In the genomic region with DNA sequence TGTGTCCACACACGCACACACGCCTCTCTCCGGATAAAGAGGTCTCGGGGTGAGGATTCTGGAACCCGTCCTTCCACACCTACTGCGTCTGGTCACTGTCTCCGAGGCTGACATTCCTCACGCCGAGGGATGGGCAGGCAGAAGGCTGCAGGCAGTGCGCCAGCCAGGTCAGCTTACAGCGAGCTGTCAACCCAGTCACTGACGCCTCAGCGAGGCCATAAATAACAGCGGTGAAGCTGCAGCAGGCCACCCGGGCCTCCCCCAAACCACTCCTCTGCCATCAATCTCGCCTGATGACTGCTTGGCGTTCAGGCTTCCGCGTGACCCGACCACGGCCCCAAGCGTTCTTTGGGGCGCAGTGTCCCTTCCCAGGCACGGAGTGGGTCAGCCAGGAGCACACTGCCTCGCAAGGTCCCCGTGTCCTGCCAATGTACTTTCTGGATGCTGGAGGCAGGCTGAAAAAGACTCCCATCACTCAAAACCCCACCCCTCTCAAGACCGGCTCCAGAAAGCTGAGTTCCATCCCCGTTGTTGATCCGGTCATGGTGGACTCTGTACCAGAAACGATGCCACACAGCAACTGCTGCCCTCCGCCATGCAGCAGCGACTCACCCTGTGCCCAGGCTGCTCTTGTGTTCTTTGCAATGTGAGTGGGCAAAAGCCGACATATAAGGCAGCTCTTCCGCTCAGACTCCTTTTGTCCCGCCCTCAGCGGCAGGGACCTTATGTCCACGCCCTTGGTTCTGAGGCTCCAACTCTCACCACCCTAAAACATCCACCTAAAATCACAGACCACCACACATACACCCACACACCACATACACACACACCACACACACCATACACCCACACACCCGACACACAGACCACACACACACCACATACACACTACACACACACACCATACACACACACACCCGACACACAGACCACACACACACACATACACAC, we compare ENCODE assay signal across 8 cellular contexts. TPM values are rescaled to one million over a fixed set of nuclear protein-coding genes. Genes with fewer than 3 reads are reported as not detected.
DNase-seq lines count a peak whose midpoint lies in the region; ATAC-seq, FAIRE-seq and TF ChIP-seq lines count a peak whose summit lies in the region.

No MANE protein-coding gene starts in this region.

- ATAC-seq in HG02759 (IDR thresholded peaks at IDR 0.05; ENCODE audit: unreplicated experiment) (peak; percentile 77), heart right ventricle (peak; percentile 85 to 95 (median 91)), HG02642 (IDR thresholded peaks at IDR 0.05; ENCODE audit: poor library complexity, unreplicated experiment) (no peak)

- FAIRE-seq in small intestine (lab: Jason Lieb, UNC): no peak

- intact Hi-C loops in Calu3 (cut with micrococcal nuclease; ENCODE audit: unreplicated experiment): loop anchor here (2.0 to 5.0 kb wide), 4 partner anchors 185 to 482 kb away; no protein-coding TSS in a partner anchor
- intact Hi-C loops in activated CD4-positive, alpha-beta memory T cell treated with anti-CD3 and anti-CD28 coated beads for 36 hours (cut with micrococcal nuclease): loop anchor here (5.0 kb wide), 1 partner anchor 362 kb away; no protein-coding TSS in a partner anchor
- intact Hi-C loops in heart right ventricle (cut with DNase I): loop anchor here in 1 of 10 donors (2.0 kb wide), 1 partner anchor 543 kb away; no protein-coding TSS in a partner anchor

- peaks cover 35% of the 10 kb centered on the region for H3K4me1 Mint-ChIP-seq in Calu3 (ENCODE audit: low read depth, unreplicated experiment)
- H3K4me1 Mint-ChIP-seq in activated CD4-positive, alpha-beta memory T cell treated with anti-CD3 and anti-CD28 coated beads for 36 hours (ENCODE audit: low read depth): peaks cover 8% of the 10 kb centered on the region

- H3K27me3 Mint-ChIP-seq in Calu3 (ENCODE audit: unreplicated experiment): no peaks in the 10 kb centered on the region
- H3K27me3 Mint-ChIP-seq in activated CD4-positive, alpha-beta memory T cell treated with anti-CD3 and anti-CD28 coated beads for 36 hours: peaks cover 4% of the 10 kb centered on the region

- no peak overlapping the region for H3K27ac Mint-ChIP-seq in Calu3 (ENCODE audit: unreplicated experiment)
- no peak overlapping the region for H3K27ac Mint-ChIP-seq in activated CD4-positive, alpha-beta memory T cell treated with anti-CD3 and anti-CD28 coated beads for 36 hours

- no peak overlapping the region for H3K4me3 Mint-ChIP-seq in Calu3 (ENCODE audit: low read depth, unreplicated experiment)
- no peak overlapping the region for H3K4me3 Mint-ChIP-seq in activated CD4-positive, alpha-beta memory T cell treated with anti-CD3 and anti-CD28 coated beads for 36 hours

- H3K27ac ChIP-seq in heart right ventricle (peak overlapping the region; percentile 52 to 96 (median 84)), small intestine (ENCODE audit: low read depth in 1 of 2, low read length in 1 of 2) (no peak overlapping the region)

- TF ChIP-seq CTCF in Calu3 (IDR thresholded peaks at IDR 0.05; ENCODE audit: unreplicated experiment) (no peak), heart right ventricle (IDR thresholded peaks at IDR 0.05) (no peak)

- BruUV-seq in Calu3 (replicated peaks; lab: Mats Ljungman, UMichigan): no TSS peak

- H3K4me1 ChIP-seq in heart right ventricle (peaks cover 0 to 13% (median 0%) of the 10 kb centered on the region in 9 donors), small intestine (ENCODE audit: control insufficient read depth in 2 of 2, insufficient read depth in 1 of 2, low read depth in 1 of 2, low read length in 1 of 2) (no peaks in the 10 kb centered on the region)

- no peaks in the 10 kb centered on the region for H3K36me3 ChIP-seq in heart right ventricle
- no peaks in the 10 kb centered on the region for H3K36me3 ChIP-seq in small intestine (ENCODE audit: control insufficient read depth in 2 of 2, insufficient read depth in 2 of 2, low read length in 2 of 2)

- CTCF ChIA-PET in Calu3 (lab: Charles Lee): interaction anchor here (0.7 to 1.9 kb wide), 3 partner anchors 8 to 22 kb away, joined by 3 to 10 read pairs (median 10); no protein-coding TSS in a partner anchor
- CTCF ChIA-PET in activated CD4-positive, alpha-beta memory T cell treated with anti-CD3 and anti-CD28 coated beads for 36 hours (lab: Charles Lee): interaction anchor here (0.8 to 1.5 kb wide), 4 partner anchors 9 to 20 kb away, joined by 3 to 4 read pairs (median 4); no protein-coding TSS in a partner anchor

- H3K36me3 Mint-ChIP-seq in Calu3 (ENCODE audit: insufficient read depth, unreplicated experiment): no peaks in the 10 kb centered on the region
- H3K36me3 Mint-ChIP-seq in activated CD4-positive, alpha-beta memory T cell treated with anti-CD3 and anti-CD28 coated beads for 36 hours: no peaks in the 10 kb centered on the region

- H3K9me3 ChIP-seq in heart right ventricle (peaks cover 0 to 11% (median 0%) of the 10 kb centered on the region in 11 donors), small intestine (ENCODE audit: control insufficient read depth, low read depth) (no peaks in the 10 kb centered on the region)

- peak overlapping the region in 8 of 10 donors; percentile 0 to 48 (median 42) for H3K4me3 ChIP-seq in heart right ventricle
- H3K4me3 ChIP-seq in small intestine (ENCODE audit: low read depth in 1 of 2, low read length in 2 of 2): no peak overlapping the region

- DNase-seq in Calu3 (peak; percentile 79), heart right ventricle (peak; percentile 86 to 87), small intestine (peak; percentile 67), SKM-1 treated with dmso at 0.1 percent for 144 hours (lab: John Stamatoyannopoulos, UW; ENCODE audit: unreplicated experiment) (no peak)
- DNase-seq in activated CD4-positive, alpha-beta memory T cell treated with anti-CD3 and anti-CD28 coated beads for 36 hours: peak; percentile 54
- no peak for DNase-seq in effector CD8-positive, alpha-beta T cell (lab: John Stamatoyannopoulos, UW)

- POLR2A ChIA-PET in activated CD4-positive, alpha-beta memory T cell treated with anti-CD3 and anti-CD28 coated beads for 36 hours (lab: Charles Lee): no interaction called here

- peaks cover 5% of the 10 kb centered on the region for H3K9me3 Mint-ChIP-seq in Calu3 (ENCODE audit: low read depth, unreplicated experiment)
- peaks cover 9% of the 10 kb centered on the region for H3K9me3 Mint-ChIP-seq in activated CD4-positive, alpha-beta memory T cell treated with anti-CD3 and anti-CD28 coated beads for 36 hours

- H3K27me3 ChIP-seq in heart right ventricle (peaks cover 0 to 50% (median 35%) of the 10 kb centered on the region in 7 donors), small intestine (ENCODE audit: control insufficient read depth in 2 of 2, insufficient read depth in 2 of 2, low read length in 2 of 2) (no peaks in the 10 kb centered on the region)

- 14 to 25% methylated on average over 39 of the region's 39 CpGs for WGBS in heart right ventricle, 2 donors
- WGBS in small intestine, 3 donors: 17 to 27% (median 19%) methylated on average over 39 of the region's 39 CpGs

RNA-seq across cellular contexts. Expression of gene CPN2, which starts 27.1 kb away (rescaled TPM):
- total RNA-seq in Calu3 (2022) (not detected in 2 replicates), heart right ventricle (1 to 10 TPM in 9 of 10 donors, under 1 TPM in 1; 0.87 to 4.5 (median 1.6) TPM)
- total RNA-seq in activated CD4-positive, alpha-beta memory T cell treated with anti-CD3 and anti-CD28 coated beads for 36 hours: not detected
- polyA plus RNA-seq in heart right ventricle (under 1 TPM; 0.12 to 0.51 TPM), small intestine (not detected)

RNA-seq across cellular contexts. Expression of gene LRRC15, which starts 45.5 kb away (rescaled TPM):
- total RNA-seq in Calu3 (2022): 0.05 TPM in 1 of 2 replicates, not detected in the other
- total RNA-seq in activated CD4-positive, alpha-beta memory T cell treated with anti-CD3 and anti-CD28 coated beads for 36 hours: not detected
- under 1 TPM in 9 of 10 donors, not detected in 1; 0.05 to 0.81 (median 0.41) TPM for total RNA-seq in heart right ventricle
- under 1 TPM; 0.07 to 0.10 TPM for polyA plus RNA-seq in heart right ventricle
- under 1 TPM in 1 of 3 donors, not detected in 2; 0.01 TPM for polyA plus RNA-seq in small intestine

Comparison
In these comparisons a context has a peak if more than half of its experiments do, and no peak if none do; other contexts are left out.
1. DNase-seq: peak in Calu3 (single experiment), activated CD4-positive, alpha-beta memory T cell treated with anti-CD3 and anti-CD28 coated beads for 36 hours (single experiment), heart right ventricle (2 of 2) and small intestine (single experiment); none in effector CD8-positive, alpha-beta T cell (single experiment) and SKM-1 treated with dmso at 0.1 percent for 144 hours (single experiment).
2. H3K27ac ChIP-seq: peak in heart right ventricle (10 of 10); none in small intestine (0 of 2).
3. H3K4me3 ChIP-seq: peak in heart right ventricle (8 of 10); none in small intestine (0 of 2).